In genomic region chrX:76477352-76477751, GRCh38 we compare ENCODE assay signal across 11 cellular contexts.
"Had no signal": no experiment of that assay in that cellular context is flagged by ENCODE, and none has a peak within 500 bp of the region (broad histone marks: within the 10 kb centered on the region; RNA-seq: fewer than 3 reads in every experiment).

No MANE protein-coding gene starts in this region.

- H3K27ac Mint-ChIP-seq: H9, HFFc6 had no signal

- FAIRE-seq: H1, H54 had no signal

- H3K4me3 Mint-ChIP-seq: H9, HFFc6 had no signal

- H3K4me3 ChIP-seq: GM23248 had no signal

- H2AFZ ChIP-seq: GM23248 had no signal

- H3K9ac ChIP-seq: GM23248, KMS-11 had no signal

- H3K4me2 ChIP-seq: KMS-11 had no signal

- H3K4me1 Mint-ChIP-seq: H9 had no signal

- DNase-seq: GM23248, H9, HCEC 1CT, HFFc6, IMR-90, Karpas-422, KBM-7 had no signal

- H3K27ac ChIP-seq: GM23248, HL-60, KMS-11 had no signal
